Comparison of ENCODE assay signal across 1 cellular context in genomic region chr3:125154800-125155269, GRCh38.
TF ChIP-seq lines count a peak whose summit lies in the region.

No MANE protein-coding gene starts in this region.

TF ChIP-seq in GM12878, 131 proteins besides CTCF, POLR2A, EP300 and RAD21 (continued from another document):
- no peak for TF ChIP-seq HSF1 (IDR thresholded peaks at IDR 0.05; ENCODE audit: low read depth, low read length)
- TF ChIP-seq, protein P1, sequence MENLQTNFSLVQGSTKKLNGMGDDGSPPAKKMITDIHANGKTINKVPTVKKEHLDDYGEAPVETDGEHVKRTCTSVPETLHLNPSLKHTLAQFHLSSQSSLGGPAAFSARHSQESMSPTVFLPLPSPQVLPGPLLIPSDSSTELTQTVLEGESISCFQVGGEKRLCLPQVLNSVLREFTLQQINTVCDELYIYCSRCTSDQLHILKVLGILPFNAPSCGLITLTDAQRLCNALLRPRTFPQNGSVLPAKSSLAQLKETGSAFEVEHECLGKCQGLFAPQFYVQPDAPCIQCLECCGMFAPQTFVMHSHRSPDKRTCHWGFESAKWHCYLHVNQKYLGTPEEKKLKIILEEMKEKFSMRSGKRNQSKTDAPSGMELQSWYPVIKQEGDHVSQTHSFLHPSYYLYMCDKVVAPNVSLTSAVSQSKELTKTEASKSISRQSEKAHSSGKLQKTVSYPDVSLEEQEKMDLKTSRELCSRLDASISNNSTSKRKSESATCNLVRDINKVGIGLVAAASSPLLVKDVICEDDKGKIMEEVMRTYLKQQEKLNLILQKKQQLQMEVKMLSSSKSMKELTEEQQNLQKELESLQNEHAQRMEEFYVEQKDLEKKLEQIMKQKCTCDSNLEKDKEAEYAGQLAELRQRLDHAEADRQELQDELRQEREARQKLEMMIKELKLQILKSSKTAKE (IDR thresholded peaks at IDR 0.05; ENCODE audit: low read depth, poor library complexity, severe bottlenecking), result no peak
- TF ChIP-seq NFIC (IDR thresholded peaks at IDR 0.05; ENCODE audit: low read depth, low read length), result peak; percentile 62
- no peak for TF ChIP-seq ZNF207 (IDR thresholded peaks at IDR 0.05; ENCODE audit: borderline replicate concordance)
- 0 out of 2 replicates have a peak, but pooled peaks have one; percentile 20 for TF ChIP-seq ATF7 (IDR thresholded peaks at IDR 0.05; ENCODE audit: low read depth)
- no peak for TF ChIP-seq CBFB (IDR thresholded peaks at IDR 0.05; ENCODE audit: low read depth)
- TF ChIP-seq E2F4 (IDR thresholded peaks at IDR 0.05; ENCODE audit: low read depth, low read length), result 0 out of 2 replicates have a peak, but pooled peaks have one; percentile 24
- peak; percentile 80 for TF ChIP-seq EED (IDR thresholded peaks at IDR 0.05; ENCODE audit: low read depth)
- peak in 1 of 2 experiments; percentile 82; a peak in 2 of 3 replicates for TF ChIP-seq EGR1 (IDR thresholded peaks at IDR 0.05; ENCODE audit: borderline replicate concordance in 1 of 2, low read depth in 2 of 2, low read length in 2 of 2)
- no peak for TF ChIP-seq STAT3 (IDR thresholded peaks at IDR 0.05; ENCODE audit: low read depth, low read length)
- TF ChIP-seq IKZF2 (IDR thresholded peaks at IDR 0.05), result no peak
- no peak for TF ChIP-seq E2F8 (IDR thresholded peaks at IDR 0.05; ENCODE audit: low read depth, partially characterized antibody)
- no peak for TF ChIP-seq TARDBP (IDR thresholded peaks at IDR 0.05; ENCODE audit: borderline replicate concordance)
- TF ChIP-seq ETV6 (conservative IDR thresholded peaks at IDR 0.05 in 1 of 2, IDR thresholded peaks at IDR 0.05 in 1 of 2; ENCODE audit: borderline replicate concordance in 1 of 2, low read depth in 1 of 2), result peak in 1 of 2 experiments; percentile 98; a peak in 2 of 4 replicates
- TF ChIP-seq, protein P2, sequence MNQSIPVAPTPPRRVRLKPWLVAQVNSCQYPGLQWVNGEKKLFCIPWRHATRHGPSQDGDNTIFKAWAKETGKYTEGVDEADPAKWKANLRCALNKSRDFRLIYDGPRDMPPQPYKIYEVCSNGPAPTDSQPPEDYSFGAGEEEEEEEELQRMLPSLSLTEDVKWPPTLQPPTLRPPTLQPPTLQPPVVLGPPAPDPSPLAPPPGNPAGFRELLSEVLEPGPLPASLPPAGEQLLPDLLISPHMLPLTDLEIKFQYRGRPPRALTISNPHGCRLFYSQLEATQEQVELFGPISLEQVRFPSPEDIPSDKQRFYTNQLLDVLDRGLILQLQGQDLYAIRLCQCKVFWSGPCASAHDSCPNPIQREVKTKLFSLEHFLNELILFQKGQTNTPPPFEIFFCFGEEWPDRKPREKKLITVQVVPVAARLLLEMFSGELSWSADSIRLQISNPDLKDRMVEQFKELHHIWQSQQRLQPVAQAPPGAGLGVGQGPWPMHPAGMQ (IDR thresholded peaks at IDR 0.05; ENCODE audit: borderline replicate concordance), result no peak
- peak; percentile 65; the same call in 1 of the 2 replicates for TF ChIP-seq MEF2A (IDR thresholded peaks at IDR 0.05; ENCODE audit: insufficient read depth, low read depth, low read length)
- TF ChIP-seq ZNF24 (IDR thresholded peaks at IDR 0.05), result 0 out of 2 replicates have a peak, but pooled peaks have one; percentile 17
- TF ChIP-seq TCF7 (IDR thresholded peaks at IDR 0.05; ENCODE audit: borderline replicate concordance), result no peak
- TF ChIP-seq HDGF (IDR thresholded peaks at IDR 0.05), result no peak
- peak; percentile 61 for TF ChIP-seq IKZF1 (conservative IDR thresholded peaks at IDR 0.05)
- TF ChIP-seq GABPA (IDR thresholded peaks at IDR 0.05; ENCODE audit: low read depth), result no peak
- TF ChIP-seq NKRF (conservative IDR thresholded peaks at IDR 0.05), result no peak
- TF ChIP-seq, protein P3, sequence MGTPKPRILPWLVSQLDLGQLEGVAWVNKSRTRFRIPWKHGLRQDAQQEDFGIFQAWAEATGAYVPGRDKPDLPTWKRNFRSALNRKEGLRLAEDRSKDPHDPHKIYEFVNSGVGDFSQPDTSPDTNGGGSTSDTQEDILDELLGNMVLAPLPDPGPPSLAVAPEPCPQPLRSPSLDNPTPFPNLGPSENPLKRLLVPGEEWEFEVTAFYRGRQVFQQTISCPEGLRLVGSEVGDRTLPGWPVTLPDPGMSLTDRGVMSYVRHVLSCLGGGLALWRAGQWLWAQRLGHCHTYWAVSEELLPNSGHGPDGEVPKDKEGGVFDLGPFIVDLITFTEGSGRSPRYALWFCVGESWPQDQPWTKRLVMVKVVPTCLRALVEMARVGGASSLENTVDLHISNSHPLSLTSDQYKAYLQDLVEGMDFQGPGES (IDR thresholded peaks at IDR 0.05), result no peak
- peak; percentile 52; the same call in 1 of the 2 replicates for TF ChIP-seq YY1 (IDR thresholded peaks at IDR 0.05; ENCODE audit: low read depth, low read length)
- peak; percentile 94 for TF ChIP-seq CREB1 (IDR thresholded peaks at IDR 0.05; ENCODE audit: low read depth)
- no peak for TF ChIP-seq POU2F2 (IDR thresholded peaks at IDR 0.05; ENCODE audit: borderline replicate concordance, low read depth, low read length)
TF ChIP-seq in GM12878: peak in this region for 13.
